28 cellular contexts compared by ENCODE assay signal in the genomic region with DNA sequence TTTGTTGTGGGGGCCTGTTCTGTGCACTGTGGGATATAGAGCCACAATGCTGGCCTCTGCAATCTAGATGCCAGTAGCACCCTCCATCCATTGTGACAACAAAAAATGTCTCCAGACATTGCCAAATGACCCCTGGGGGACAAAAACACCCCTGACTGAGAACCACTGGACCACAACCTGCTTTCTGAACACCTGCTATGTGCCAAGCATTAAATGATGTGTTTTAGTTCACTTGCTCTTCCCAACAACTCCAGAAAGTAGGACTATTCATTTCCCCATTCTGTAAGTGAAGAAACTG.
"Had no signal": no experiment of that assay in that cellular context is flagged by ENCODE, and none has a peak within 500 bp of the region (broad histone marks: within the 10 kb centered on the region; RNA-seq: fewer than 3 reads in every experiment).

No MANE protein-coding gene starts in this region.

- H3K4me1 ChIP-seq: parathyroid adenoma, psoas muscle, right lobe of liver, sigmoid colon, stomach, thyroid gland, tibial nerve, upper lobe of left lung, vagina had no signal

- H3K4me3 ChIP-seq: psoas muscle, right lobe of liver, sigmoid colon, stomach, thoracic aorta, thyroid gland, tibial nerve, upper lobe of left lung, vagina had no signal

- FAIRE-seq: small intestine, urothelium cell line had no signal

- H3K9me3 Mint-ChIP-seq: nephron; stimulated activated naive B cell treated with anti-CD40 and anti-IgM and Interleukin-4, amounts not matched to agents 10 μg/mL and 1 μg/mL and 100 μg/mL, for 72 hours had no signal

- H3K4me3 Mint-ChIP-seq: natural killer cell; nephron; stimulated activated effector memory CD8-positive, alpha-beta T cell treated with anti-CD3 and anti-CD28 coated beads, Interleukin-12 subunit alpha, Interleukin-12 subunit beta, amount 100 ng/mL, for 72 hours; stimulated activated naive B cell treated with anti-CD40 and anti-IgM and Interleukin-4, amounts not matched to agents 10 μg/mL and 1 μg/mL and 100 μg/mL, for 72 hours; stimulated activated naive CD8-positive, alpha-beta T cell treated with anti-CD3 and anti-CD28 coated beads, Interleukin-15, Interleukin-2, amounts not matched to agents 100 ng/mL and 50 ng/mL, for 24 hours had no signal

- H3K27ac Mint-ChIP-seq: natural killer cell; nephron; progenitor cell of endocrine pancreas; stimulated activated effector memory CD8-positive, alpha-beta T cell treated with anti-CD3 and anti-CD28 coated beads, Interleukin-12 subunit alpha, Interleukin-12 subunit beta, amount 100 ng/mL, for 72 hours; stimulated activated naive B cell treated with anti-CD40 and anti-IgM and Interleukin-4, amounts not matched to agents 10 μg/mL and 1 μg/mL and 100 μg/mL, for 72 hours; stimulated activated naive CD8-positive, alpha-beta T cell treated with anti-CD3 and anti-CD28 coated beads, Interleukin-15, Interleukin-2, amounts not matched to agents 100 ng/mL and 50 ng/mL, for 24 hours had no signal

- H3K4me1 Mint-ChIP-seq: natural killer cell; nephron; stimulated activated effector memory CD8-positive, alpha-beta T cell treated with anti-CD3 and anti-CD28 coated beads, Interleukin-12 subunit alpha, Interleukin-12 subunit beta, amount 100 ng/mL, for 72 hours; stimulated activated naive B cell treated with anti-CD40 and anti-IgM and Interleukin-4, amounts not matched to agents 10 μg/mL and 1 μg/mL and 100 μg/mL, for 72 hours had no signal

- DNase-seq: natural killer cell; nucleus accumbens; posterior cingulate gyrus; psoas muscle; right cardiac atrium; right lobe of liver; sigmoid colon; small intestine; stimulated activated CD4-positive, alpha-beta T cell treated with anti-CD3 and anti-CD28 coated beads, Interleukin-15, amount 100 ng/mL, for 24 hours; stimulated activated CD4-positive, alpha-beta T cell treated with anti-CD3 and anti-CD28 coated beads, Interleukin-2, amount 100 ng/mL, for 24 hours; stimulated activated CD4-positive, alpha-beta T cell treated with anti-CD3 and anti-CD28 coated beads, Interleukin-2, amount 100 ng/mL, for 48 hours; stimulated activated CD4-positive, alpha-beta T cell treated with anti-CD3 and anti-CD28 coated beads, Interleukin-4, amount 100 ng/mL, for 24 hours; stimulated activated naive B cell treated with anti-CD40 and anti-IgM and Interleukin-4, amounts not matched to agents 10 μg/mL and 1 μg/mL and 100 μg/mL, for 72 hours; stimulated activated naive CD4-positive, alpha-beta T cell treated with Interleukin-2 at 50 U/mL for 16 hours; stomach; thyroid gland; trophoblast cell; upper lobe of left lung had no signal

- H3K36me3 Mint-ChIP-seq: natural killer cell; stimulated activated effector memory CD8-positive, alpha-beta T cell treated with anti-CD3 and anti-CD28 coated beads, Interleukin-12 subunit alpha, Interleukin-12 subunit beta, amount 100 ng/mL, for 72 hours; stimulated activated naive B cell treated with anti-CD40 and anti-IgM and Interleukin-4, amounts not matched to agents 10 μg/mL and 1 μg/mL and 100 μg/mL, for 72 hours had no signal

- H3K9ac ChIP-seq: parathyroid adenoma had no signal

- ATAC-seq: natural killer cell; psoas muscle; right cardiac atrium; right lobe of liver; stimulated activated effector memory CD8-positive, alpha-beta T cell treated with anti-CD3 and anti-CD28 coated beads, Interleukin-12 subunit alpha, Interleukin-12 subunit beta, amount 100 ng/mL, for 72 hours; stimulated activated naive B cell treated with anti-CD40 and anti-IgM and Interleukin-4, amounts not matched to agents 10 μg/mL and 1 μg/mL and 100 μg/mL, for 72 hours had no signal

- H3K27ac ChIP-seq: neutrophil, parathyroid adenoma, psoas muscle, right lobe of liver, sigmoid colon, stomach, thoracic aorta, thyroid gland, tibial nerve, upper lobe of left lung, vagina had no signal

- H3K9me3 ChIP-seq: neutrophil, psoas muscle, right lobe of liver, sigmoid colon, stomach, thoracic aorta, thyroid gland, upper lobe of left lung, vagina had no signal

- H3K27me3 ChIP-seq: neutrophil, right lobe of liver, thyroid gland, tibial nerve, upper lobe of left lung, vagina had no signal

- H3K36me3 ChIP-seq: neutrophil, right lobe of liver, sigmoid colon, stomach, thoracic aorta, thyroid gland, tibial nerve, upper lobe of left lung, vagina had no signal

- H3K79me2 ChIP-seq: parathyroid adenoma had no signal

- H2AFZ ChIP-seq: parathyroid adenoma had no signal
